8 cellular contexts compared by ENCODE assay signal in genomic region chr19:3275068-3275582, GRCh38. TPM values are rescaled to one million over a fixed set of nuclear protein-coding genes. Genes with fewer than 3 reads are reported as not detected.
DNase-seq lines count a peak whose midpoint lies in the region; ATAC-seq, FAIRE-seq and TF ChIP-seq lines count a peak whose summit lies in the region.

No MANE protein-coding gene starts in this region.

- FAIRE-seq in endothelial cell of umbilical vein (lab: Jason Lieb, UNC) = no peak

- H2AFZ ChIP-seq in endothelial cell of umbilical vein (ENCODE audit: low read depth, low read length) = peak overlapping the region; percentile 83

- H3K9ac ChIP-seq in endothelial cell of umbilical vein (replicated peaks; ENCODE audit: extremely low read depth, insufficient read depth, low read length) (no peak overlapping the region), rectal smooth muscle tissue (ENCODE audit: low read length) (no peak overlapping the region)

- POLR2A ChIA-PET in endothelial cell of umbilical vein (lab: Charles Lee) = no interaction called here

- TF ChIP-seq CTCF in WI38 (IDR thresholded peaks at IDR 0.05; ENCODE audit: low read depth, low read length) (peak; percentile 49), endothelial cell of umbilical vein (IDR thresholded peaks at IDR 0.05; ENCODE audit: extremely low read depth in 1 of 2, insufficient read depth in 1 of 2, low read depth in 1 of 2, low read length in 2 of 2) (peak in 1 of 2 donors; percentile 49)

- H3K27ac ChIP-seq in endothelial cell of umbilical vein (ENCODE audit: insufficient read depth, low read depth, low read length) = no peak overlapping the region
- H3K27ac ChIP-seq in rectal smooth muscle tissue (ENCODE audit: low read depth, low read length) = no peak overlapping the region

- H3K4me3 ChIP-seq in Jurkat, Clone E6-1 (ENCODE audit: low read length) = peak overlapping the region; percentile 55
- H3K4me3 ChIP-seq in WI38 (ENCODE audit: low read depth, low read length) (peak overlapping the region; percentile 53), endothelial cell of umbilical vein (replicated peaks in 1 of 3; ENCODE audit: insufficient read depth in 1 of 3, low read depth in 1 of 3, low read length in 3 of 3) (peak overlapping the region in 1 of 3 experiments; percentile 31), rectal smooth muscle tissue (ENCODE audit: low read length) (peak overlapping the region; percentile 57)

- no peaks in the 10 kb centered on the region for H3K79me2 ChIP-seq in endothelial cell of umbilical vein (ENCODE audit: control insufficient read depth, insufficient read depth, low read length)

- no peak for TF ChIP-seq POLR2A in endothelial cell of umbilical vein (IDR thresholded peaks at IDR 0.05; ENCODE audit: low read depth, low read length)

- H3K27me3 ChIP-seq in endothelial cell of umbilical vein (ENCODE audit: control insufficient read depth in 2 of 2, insufficient read depth in 2 of 2, low read length in 2 of 2) (peaks cover 7 to 18% of the 10 kb centered on the region in 2 experiments), rectal smooth muscle tissue (ENCODE audit: control insufficient read depth, insufficient read depth, low read length) (peaks cover 12% of the 10 kb centered on the region)

- intact Hi-C loops in endothelial cell of umbilical vein (cut with micrococcal nuclease) = no loop called here

- BruUV-seq in endothelial cell of umbilical vein (replicated peaks; lab: Mats Ljungman, UMichigan) = no TSS peak

- H3K36me3 ChIP-seq in endothelial cell of umbilical vein (ENCODE audit: control insufficient read depth in 2 of 2, extremely low read depth in 1 of 2, insufficient read depth in 2 of 2, low read length in 2 of 2) (no peaks in the 10 kb centered on the region), rectal smooth muscle tissue (ENCODE audit: control insufficient read depth, insufficient read depth, low read length) (no peaks in the 10 kb centered on the region)

- H3K4me2 ChIP-seq in endothelial cell of umbilical vein (ENCODE audit: insufficient read depth, low read length) = peak overlapping the region; percentile 57

- dilution Hi-C loops in endothelial cell of umbilical vein (cut with MboI; ENCODE audit: extremely low pct_ligation_motif_present, low sequenced_read_pairs) = no loop called here

- CTCF ChIA-PET in endothelial cell of umbilical vein (lab: Charles Lee) = interaction anchor here (0.6 to 1.9 kb wide), 5 partner anchors 9 to 906 kb away, joined by 4 to 9 read pairs (median 4); no protein-coding TSS in a partner anchor

- no peaks in the 10 kb centered on the region for H3K9me1 ChIP-seq in endothelial cell of umbilical vein (replicated peaks; ENCODE audit: control insufficient read depth, extremely low read depth, insufficient read depth, low read length)

- H3K4me1 ChIP-seq in endothelial cell of umbilical vein (ENCODE audit: control insufficient read depth, extremely low read depth, insufficient read depth, low read length) (no peaks in the 10 kb centered on the region), rectal smooth muscle tissue (ENCODE audit: control insufficient read depth, insufficient read depth, low read length) (no peaks in the 10 kb centered on the region)

- no peak for ATAC-seq in HG02642 (IDR thresholded peaks at IDR 0.05; ENCODE audit: poor library complexity, unreplicated experiment)

- H4K20me1 ChIP-seq in endothelial cell of umbilical vein (replicated peaks; ENCODE audit: control insufficient read depth, extremely low read depth, insufficient read depth, low read length) = no peaks in the 10 kb centered on the region

- H3K9me3 ChIP-seq in endothelial cell of umbilical vein (replicated peaks; ENCODE audit: control insufficient read depth, insufficient read depth, low read length) = no peaks in the 10 kb centered on the region

- DNase-seq in ELR (ENCODE audit: low read depth) = peak; percentile 69
- peak; percentile 78 for DNase-seq in Jurkat, Clone E6-1 (ENCODE audit: low read depth, low spot score)
- no peak for DNase-seq in endothelial cell of umbilical vein (ENCODE audit: low read depth, low spot score)
- DNase-seq in NCI-H510A (lab: John Stamatoyannopoulos, UW) = no peak
- DNase-seq in NCI-H2029 treated with DMSO at 0.1 percent for 48 hours (lab: John Stamatoyannopoulos, UW) = no peak

TF ChIP-seq in endothelial cell of umbilical vein, 7 proteins besides CTCF, POLR2A, EP300 and RAD21:
- TF ChIP-seq POLR2AphosphoS5 (IDR thresholded peaks at IDR 0.05; ENCODE audit: insufficient read depth, low read depth, low read length) (no peak), JUN (IDR thresholded peaks at IDR 0.05; ENCODE audit: borderline replicate concordance, insufficient read depth, insufficient read length, low read depth) (no peak), MYC (IDR thresholded peaks at IDR 0.05; ENCODE audit: low read depth, low read length) (no peak), GATA2 (IDR thresholded peaks at IDR 0.05; ENCODE audit: insufficient read depth, insufficient read length, low read depth, low read length) (no peak), MAX (IDR thresholded peaks at IDR 0.05; ENCODE audit: insufficient read depth, insufficient read length) (no peak)

RNA-seq across cellular contexts. Expression of gene CELF5, which starts 50.7 kb away (rescaled TPM):
- polyA plus RNA-seq in Jurkat, Clone E6-1 (2012; ENCODE audit: insufficient read depth, insufficient read length) = 4.5 TPM
- total RNA-seq in endothelial cell of umbilical vein = not detected in 2 replicates
- not detected in 2 replicates for polyA plus RNA-seq in endothelial cell of umbilical vein
- not detected in 2 replicates for polyA plus RNA-seq in endothelial cell of umbilical vein (2011; cell fraction: cytosol; rRNA removed)
- 0.06 TPM in 1 of 2 replicates, not detected in the other for polyA plus RNA-seq in endothelial cell of umbilical vein (2011; cell fraction: nucleus; rRNA removed)
- not detected in 2 replicates for polyA plus RNA-seq in endothelial cell of umbilical vein (2012)
- polyA minus RNA-seq in endothelial cell of umbilical vein = not detected in 2 replicates
- polyA minus RNA-seq in endothelial cell of umbilical vein (2011; cell fraction: cytosol; rRNA and poly(A)+ RNA removed) = not detected
- not detected in 2 replicates for polyA minus RNA-seq in endothelial cell of umbilical vein (2011; cell fraction: nucleus; rRNA and poly(A)+ RNA removed)

Comparison
In these comparisons a context has a peak if more than half of its experiments do, and no peak if none do; other contexts are left out.
1. DNase-seq: peak in ELR (single experiment) and Jurkat, Clone E6-1 (single experiment); none in endothelial cell of umbilical vein (single experiment), NCI-H510A (single experiment) and NCI-H2029 treated with DMSO at 0.1 percent for 48 hours (single experiment).